8 cellular contexts compared by ENCODE assay signal in genomic region chr3:185363662-185364203, GRCh38. TPM values are rescaled to one million over a fixed set of nuclear protein-coding genes. Genes with fewer than 3 reads are reported as not detected.
DNase-seq lines count a peak whose midpoint lies in the region; ATAC-seq and TF ChIP-seq lines count a peak whose summit lies in the region.

No MANE protein-coding gene starts in this region.

- H3K27me3 ChIP-seq in HUES64 (ENCODE audit: insufficient read depth, low read length) = peaks cover 33% of the 10 kb centered on the region
- H3K27me3 ChIP-seq in brain microvascular endothelial cell (replicated peaks) = peaks cover 9% of the 10 kb centered on the region
- H3K27me3 ChIP-seq in tibial artery = no peaks in the 10 kb centered on the region

- H3K9ac ChIP-seq in HUES64 (ENCODE audit: low read depth, low read length) = no peak overlapping the region

- H3K27ac ChIP-seq in HUES64 (ENCODE audit: low read depth, low read length) (no peak overlapping the region), brain microvascular endothelial cell (no peak overlapping the region), tibial artery (peak overlapping the region; percentile 62 to 77)

- ATAC-seq in GM19467 (IDR thresholded peaks at IDR 0.05; ENCODE audit: unreplicated experiment) = peak; percentile 36

- H3K9me3 ChIP-seq in HUES64 (ENCODE audit: insufficient read depth, low read depth, low read length) (no peaks in the 10 kb centered on the region), tibial artery (no peaks in the 10 kb centered on the region)

- no peaks in the 10 kb centered on the region for H3K36me3 ChIP-seq in HUES64 (ENCODE audit: insufficient read depth, low read length)
- no peaks in the 10 kb centered on the region for H3K36me3 ChIP-seq in brain microvascular endothelial cell (replicated peaks)
- no peaks in the 10 kb centered on the region for H3K36me3 ChIP-seq in tibial artery

- TF ChIP-seq CTCF in brain microvascular endothelial cell (IDR thresholded peaks at IDR 0.05; ENCODE audit: low read depth, low read length, missing control alignments) = no peak
- TF ChIP-seq CTCF in lower leg skin (IDR thresholded peaks at IDR 0.05) = no peak
- no peak for TF ChIP-seq CTCF in tibial artery (IDR thresholded peaks at IDR 0.05)

- in situ Hi-C loops in brain microvascular endothelial cell (cut with HindIII; ENCODE audit: low pct_ligation_motif_present, low sequenced_read_pairs) = no loop called here

- 17% methylated on average over 5 of the region's 8 CpGs for WGBS in HUES64
- WGBS in lower leg skin, 2 donors = 2 to 3% methylated on average over 8 of the region's 8 CpGs

- peak overlapping the region; percentile 65 for H3K4me3 ChIP-seq in HUES64 (ENCODE audit: low read length)
- H3K4me3 ChIP-seq in brain microvascular endothelial cell (ENCODE audit: low read depth, low read length) = peak overlapping the region; percentile 61
- H3K4me3 ChIP-seq in lower leg skin (ENCODE audit: low read depth, poor library complexity, severe bottlenecking) = peak overlapping the region; percentile 14
- peak overlapping the region; percentile 60 to 61 for H3K4me3 ChIP-seq in tibial artery

- intact Hi-C loops in lower leg skin (cut with DNase I; ENCODE audit: low total_unique reads) (no loop called here), tibial artery (cut with DNase I; ENCODE audit: low total_unique reads) (no loop called here)

- no peak for TF ChIP-seq POLR2A in lower leg skin (IDR thresholded peaks at IDR 0.05)

- H3K4me1 ChIP-seq in HUES64 (ENCODE audit: insufficient read depth, low read length) (no peaks in the 10 kb centered on the region; the same call in 1 of the 2 replicates), tibial artery (peaks cover 0 to 4% (median 0%) of the 10 kb centered on the region in 4 donors)

- DNase-seq in brain microvascular endothelial cell (no peak), lower leg skin (ENCODE audit: low spot score in 2 of 2) (no peak), tibial artery (no peak), NCI-H1048 (lab: John Stamatoyannopoulos, UW) (no peak), AML-193 (lab: John Stamatoyannopoulos, UW) (no peak), occipital lobe (lab: John Stamatoyannopoulos, UW) (no peak)

RNA-seq across cellular contexts. Expression of gene MAP3K13, which starts 0.8 kb away (rescaled TPM):
- 13.5 TPM for polyA plus RNA-seq in HUES64 (2013, experiment 1 of 2)
- 16.4 TPM for polyA plus RNA-seq in HUES64 (2013, experiment 2 of 2)
- 10 to 100 TPM; 14.3 to 19.2 (median 17.1) TPM for total RNA-seq in lower leg skin
- total RNA-seq in occipital lobe = 46.8 TPM

Comparison
In these comparisons a context has a peak if more than half of its experiments do, and no peak if none do; other contexts are left out.
1. H3K27ac ChIP-seq: peak in tibial artery (2 of 2); none in HUES64 (single experiment) and brain microvascular endothelial cell (single experiment).
2. H3K4me3 ChIP-seq: peak in every context shown above with its lines; median percentile 65 in HUES64; 61 in brain microvascular endothelial cell; 60 in tibial artery; 14 in lower leg skin.